8 cellular contexts compared by ENCODE assay signal in the genomic region with DNA sequence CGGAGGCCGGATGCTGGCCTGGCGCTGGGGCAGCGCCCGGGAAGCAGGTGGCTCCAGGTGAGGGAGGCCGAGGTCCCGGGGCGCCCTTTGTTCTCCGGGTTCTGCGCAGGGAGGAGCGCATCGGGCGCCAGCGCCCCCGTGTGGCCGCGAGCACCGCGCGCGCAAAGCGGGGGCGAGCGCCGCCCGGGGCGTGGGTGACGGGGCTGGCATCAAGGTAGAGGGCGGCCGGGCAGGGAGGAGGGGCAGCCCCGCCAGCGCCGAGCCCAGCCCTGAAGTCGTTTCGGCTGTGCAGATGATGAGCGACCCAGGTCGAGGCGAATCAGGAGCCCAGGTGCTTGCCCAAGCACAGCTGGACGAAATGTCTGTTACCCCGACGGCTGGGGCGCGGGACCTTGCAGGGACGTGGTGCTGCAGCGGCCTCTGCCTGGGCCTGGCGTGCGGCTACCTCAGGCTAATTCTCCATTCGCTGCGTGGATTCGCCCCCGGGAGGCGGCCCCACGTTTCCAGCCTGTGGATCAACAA. TPM values are rescaled to one million over a fixed set of nuclear protein-coding genes. Genes with fewer than 3 reads are reported as not detected.
DNase-seq lines count a peak whose midpoint lies in the region; ATAC-seq and TF ChIP-seq lines count a peak whose summit lies in the region.

No MANE protein-coding gene starts in this region.

- H3K18ac ChIP-seq in trophoblast cell (ENCODE audit: low read length) = peak overlapping the region; percentile 23

- H3K27ac Mint-ChIP-seq in activated CD4-positive, alpha-beta memory T cell treated with anti-CD3 and anti-CD28 coated beads, Interleukin-2, amount 10 ng/mL, durations not matched to agents 7 days and 5 days = no peak overlapping the region

- H2BK5ac ChIP-seq in trophoblast cell (ENCODE audit: low read depth, low read length, poor library complexity) = no peak overlapping the region

- no peaks in the 10 kb centered on the region for H3K79me2 ChIP-seq in trophoblast cell (ENCODE audit: control insufficient read depth, insufficient read depth, low read length, poor library complexity)

- no peaks in the 10 kb centered on the region for H3K4me1 Mint-ChIP-seq in activated CD4-positive, alpha-beta memory T cell treated with anti-CD3 and anti-CD28 coated beads, Interleukin-2, amount 10 ng/mL, durations not matched to agents 7 days and 5 days

- H3K36me3 Mint-ChIP-seq in activated CD4-positive, alpha-beta memory T cell treated with anti-CD3 and anti-CD28 coated beads, Interleukin-2, amount 10 ng/mL, durations not matched to agents 7 days and 5 days (ENCODE audit: low read depth) = no peaks in the 10 kb centered on the region

- no peaks in the 10 kb centered on the region for H3K9me3 Mint-ChIP-seq in activated CD4-positive, alpha-beta memory T cell treated with anti-CD3 and anti-CD28 coated beads, Interleukin-2, amount 10 ng/mL, durations not matched to agents 7 days and 5 days

- no peak for DNase-seq in AG04449 (ENCODE audit: low read depth, low spot score)
- DNase-seq in HPDE6-E6E7 (ENCODE audit: extremely low spot score) = peak; percentile 42
- peak; percentile 41 for DNase-seq in activated CD4-positive, alpha-beta memory T cell treated with anti-CD3 and anti-CD28 coated beads, Interleukin-2, amount 10 ng/mL, durations not matched to agents 7 days and 5 days
- DNase-seq in head of caudate nucleus = peak in 38 of 42 donors; percentile 40 to 87 (median 71)
- DNase-seq in trophoblast cell = peak in 1 of 2 donors; percentile 42
- no peak for DNase-seq in NOMO-1 (lab: John Stamatoyannopoulos, UW; ENCODE audit: unreplicated experiment in 2 of 2)

- H3K4me1 ChIP-seq in trophoblast cell (ENCODE audit: control insufficient read depth in 1 of 2, insufficient read depth in 2 of 2, low read length in 2 of 2) = peaks cover 0 to 8% of the 10 kb centered on the region in 2 experiments

- no peak overlapping the region for H3K23ac ChIP-seq in trophoblast cell (ENCODE audit: low read length)

- H3K9me3 ChIP-seq in trophoblast cell (ENCODE audit: insufficient read depth, low read depth, low read length) = peaks cover 2% of the 10 kb centered on the region

- TF ChIP-seq CTCF in AG04449 (IDR thresholded peaks at IDR 0.05; ENCODE audit: insufficient read depth, low read length, missing control alignments) = peak; percentile 63

- H4K12ac ChIP-seq in trophoblast cell (ENCODE audit: low read depth, low read length) = peak overlapping the region; percentile 12

- peak overlapping the region; percentile 52 for H2BK12ac ChIP-seq in trophoblast cell (ENCODE audit: low read length)

- H4K8ac ChIP-seq in trophoblast cell (ENCODE audit: low read depth, low read length) = peak overlapping the region; percentile 10

- POLR2A ChIA-PET in AG04449 (lab: Yijun Ruan, JAX) = no interaction called here
- POLR2A ChIA-PET in activated CD4-positive, alpha-beta memory T cell treated with anti-CD3 and anti-CD28 coated beads, Interleukin-2, amount 10 ng/mL, durations not matched to agents 7 days and 5 days (lab: Charles Lee) = no interaction called here

- peak overlapping the region; percentile 71 for H2BK120ac ChIP-seq in trophoblast cell (ENCODE audit: insufficient read depth, low read length, poor library complexity)

- no peak overlapping the region for H3K9ac ChIP-seq in trophoblast cell (ENCODE audit: low read length)

- H3K4me3 Mint-ChIP-seq in activated CD4-positive, alpha-beta memory T cell treated with anti-CD3 and anti-CD28 coated beads, Interleukin-2, amount 10 ng/mL, durations not matched to agents 7 days and 5 days = no peak overlapping the region

- CTCF ChIA-PET in AG04449 (lab: Yijun Ruan, JAX) = interaction anchor here (0.8 to 3.4 kb wide), 13 partner anchors 9 to 661 kb away, joined by 3 to 17 read pairs (median 4); no protein-coding TSS in a partner anchor
- CTCF ChIA-PET in activated CD4-positive, alpha-beta memory T cell treated with anti-CD3 and anti-CD28 coated beads, Interleukin-2, amount 10 ng/mL, durations not matched to agents 7 days and 5 days (lab: Charles Lee) = interaction anchor here (0.7 to 2.6 kb wide), 2 partner anchors 390 to 660 kb away, joined by 3 to 12 read pairs; no protein-coding TSS in a partner anchor

- H3K27me3 Mint-ChIP-seq in activated CD4-positive, alpha-beta memory T cell treated with anti-CD3 and anti-CD28 coated beads, Interleukin-2, amount 10 ng/mL, durations not matched to agents 7 days and 5 days = peaks cover 8% of the 10 kb centered on the region

- H3K4me3 ChIP-seq in AG04449 (ENCODE audit: low read depth, low read length) (peak overlapping the region; percentile 40), trophoblast cell (ENCODE audit: low read depth, low read length) (peak overlapping the region; percentile 27)

- peak overlapping the region; percentile 45 for H4K91ac ChIP-seq in trophoblast cell (ENCODE audit: low read depth, low read length)

- peak overlapping the region; percentile 65 for H2AK5ac ChIP-seq in trophoblast cell (ENCODE audit: low read length)

- peak overlapping the region; percentile 68 for H3K4me2 ChIP-seq in trophoblast cell (ENCODE audit: low read length)

- intact Hi-C loops in head of caudate nucleus (cut with DNase I) = loop anchor here (10.0 kb wide), 1 partner anchor 126 kb away; no protein-coding TSS in a partner anchor

- H3K27ac ChIP-seq in trophoblast cell (ENCODE audit: low read depth, low read length) = no peak overlapping the region

- no peaks in the 10 kb centered on the region for H3K36me3 ChIP-seq in trophoblast cell (ENCODE audit: control insufficient read depth in 1 of 2, insufficient read depth in 2 of 2, low read length in 2 of 2)

- H2AFZ ChIP-seq in trophoblast cell (ENCODE audit: insufficient read depth, low read length, poor library complexity) = peak overlapping the region; percentile 30

- peak; percentile 77 for ATAC-seq in GM18498 (IDR thresholded peaks at IDR 0.05; ENCODE audit: unreplicated experiment)
- no peak for ATAC-seq in HG03469 (IDR thresholded peaks at IDR 0.05; ENCODE audit: unreplicated experiment)

- peaks cover 9% of the 10 kb centered on the region for H3K79me1 ChIP-seq in trophoblast cell (ENCODE audit: low read length)

- H3K4ac ChIP-seq in trophoblast cell (ENCODE audit: low read depth, low read length) = no peak overlapping the region

- no CpG with 5 or more reads among the region's 53 CpGs for WGBS in trophoblast cell (ENCODE audit: extremely low coverage, insufficient coverage, insufficient read length)

- peak overlapping the region; percentile 22 for H3K14ac ChIP-seq in trophoblast cell (ENCODE audit: low read length)

- H3K27me3 ChIP-seq in trophoblast cell (ENCODE audit: insufficient read depth, low read length) = no peaks in the 10 kb centered on the region

RNA-seq across cellular contexts. Expression of gene FGFR2, which starts 10.5 kb away (rescaled TPM):
- total RNA-seq in activated CD4-positive, alpha-beta memory T cell treated with anti-CD3 and anti-CD28 coated beads, Interleukin-2, amount 10 ng/mL, durations not matched to agents 7 days and 5 days = under 1 TPM; 0.10 to 0.30 TPM
- 21.4 and 23.8 TPM in 2 replicates for polyA plus RNA-seq in trophoblast cell (2013)

Comparison
In these comparisons a context has a peak if more than half of its experiments do, and no peak if none do; other contexts are left out.
1. DNase-seq: peak in HPDE6-E6E7 (single experiment), activated CD4-positive, alpha-beta memory T cell treated with anti-CD3 and anti-CD28 coated beads, Interleukin-2, amount 10 ng/mL, durations not matched to agents 7 days and 5 days (single experiment) and head of caudate nucleus (38 of 42); none in AG04449 (single experiment) and NOMO-1 (0 of 2).